23 cellular contexts compared by ENCODE assay signal in genomic region chr1:54050435-54050834, GRCh38. TPM values are rescaled to one million over a fixed set of nuclear protein-coding genes. Genes with fewer than 3 reads are reported as not detected.
"Had no signal": no experiment of that assay in that cellular context is flagged by ENCODE, and none has a peak within 500 bp of the region (broad histone marks: within the 10 kb centered on the region; RNA-seq: fewer than 3 reads in every experiment).

No MANE protein-coding gene starts in this region.

RNA-seq across cellular contexts. Expression of gene LDLRAD1, which starts 32.4 kb away (rescaled TPM):
- total RNA-seq: chondrocyte; endothelial cell of umbilical vein; epithelial cell of proximal tubule; esophagus muscularis mucosa; fibroblast of lung; foreskin keratinocyte; gastroesophageal sphincter; heart left ventricle; left ventricle myocardium superior; mesenteric fat pad; myocyte; natural killer cell treated with Interleukin-12 subunit alpha and Interleukin-12 subunit beta and Interleukin-15 and Interleukin-18, amount 100 ng/mL, for 72 hours; occipital lobe; psoas muscle; renal cortical epithelial cell; right cardiac atrium; sigmoid colon; skeletal muscle tissue; stomach; subcutaneous adipose tissue; temporal lobe; thyroid gland had no signal
- polyA plus RNA-seq: endothelial cell of umbilical vein, fibroblast of lung, foreskin keratinocyte, heart left ventricle, immature natural killer cell, psoas muscle, right cardiac atrium, sigmoid colon had no signal
